In the genomic region with DNA sequence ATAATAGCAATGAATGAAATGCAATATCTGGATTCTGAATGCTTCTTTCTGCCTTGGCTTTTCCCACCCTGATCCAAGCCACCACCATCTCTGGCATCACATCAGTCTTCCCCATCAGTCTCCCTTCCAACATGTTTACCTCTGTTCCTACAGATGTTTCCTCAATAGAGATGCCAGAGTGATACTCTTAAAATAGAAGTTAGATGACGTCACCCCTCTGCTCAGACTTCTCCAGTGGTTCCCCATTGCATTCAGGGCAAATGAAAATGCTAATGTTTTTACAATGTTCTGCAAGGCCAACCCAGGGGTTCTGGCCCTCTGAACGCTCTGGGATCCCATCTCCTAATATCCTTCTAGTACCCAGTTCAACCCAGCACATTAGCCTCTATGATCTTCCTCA, we compare ENCODE assay signal across 17 cellular contexts.
DNase-seq lines count a peak whose midpoint lies in the region; ATAC-seq, FAIRE-seq and TF ChIP-seq lines count a peak whose summit lies in the region.
"Had no signal": no experiment of that assay in that cellular context is flagged by ENCODE, and none has a peak within 500 bp of the region (broad histone marks: within the 10 kb centered on the region; RNA-seq: fewer than 3 reads in every experiment).

No MANE protein-coding gene starts in this region.

- H3K27me3 Mint-ChIP-seq in endodermal cell (ENCODE audit: insufficient read depth), result peaks cover 2% of the 10 kb centered on the region
- H3K27me3 Mint-ChIP-seq: CD8-positive, alpha-beta memory T cell had no signal

- TF ChIP-seq CTCF in HepG2 (CRISPR knock-in tag; IDR thresholded peaks at IDR 0.05) (no peak), right lobe of liver (IDR thresholded peaks at IDR 0.05) (no peak), IMR-90 (conservative IDR thresholded peaks at IDR 0.05; ENCODE audit: low read depth, low read length) (no peak), endodermal cell (conservative IDR thresholded peaks at IDR 0.05) (no peak), vagina (IDR thresholded peaks at IDR 0.05) (no peak)

- H3K9me3 ChIP-seq in HepG2 (ENCODE audit: low read length), result no peaks in the 10 kb centered on the region
- no peaks in the 10 kb centered on the region for H3K9me3 ChIP-seq in right lobe of liver
- no peaks in the 10 kb centered on the region for H3K9me3 ChIP-seq in IMR-90 (ENCODE audit: control insufficient read depth, insufficient read depth, low read length)
- H3K9me3 ChIP-seq in endodermal cell (ENCODE audit: control insufficient read depth, low read length), result peaks cover 6% of the 10 kb centered on the region
- H3K9me3 ChIP-seq in neuronal stem cell (replicated peaks in 1 of 2; ENCODE audit: control insufficient read depth in 2 of 2, insufficient read depth in 1 of 2, low read depth in 1 of 2, low read length in 2 of 2), result peaks cover 0 to 2% of the 10 kb centered on the region in 2 donors
- no peaks in the 10 kb centered on the region for H3K9me3 ChIP-seq in vagina
- H3K9me3 ChIP-seq: Caco-2 had no signal

- no peak for FAIRE-seq in HepG2 (lab: Jason Lieb, UNC)
- FAIRE-seq: H54 had no signal

- no peak overlapping the region for H2BK12ac ChIP-seq in neuronal stem cell (ENCODE audit: low read length)

- H2BK5ac ChIP-seq in IMR-90 (ENCODE audit: low read depth, low read length, poor library complexity, severe bottlenecking) (no peak overlapping the region), neuronal stem cell (ENCODE audit: low read length) (no peak overlapping the region)

- no peak overlapping the region for H2BK20ac ChIP-seq in IMR-90 (ENCODE audit: low read depth, low read length)

- intact Hi-C loops in HepG2 (cut with micrococcal nuclease; ENCODE audit: unreplicated experiment) (no loop called here), right lobe of liver (cut with DNase I) (no loop called here), IMR-90 (cut with micrococcal nuclease) (no loop called here), vagina (cut with DNase I) (no loop called here)

- H3K27me3 ChIP-seq in HepG2 (ENCODE audit: control insufficient read depth in 1 of 2, insufficient read depth in 2 of 2, low read length in 2 of 2) (no peaks in the 10 kb centered on the region), right lobe of liver (no peaks in the 10 kb centered on the region), IMR-90 (ENCODE audit: control insufficient read depth, insufficient read depth, low read length) (no peaks in the 10 kb centered on the region), endodermal cell (ENCODE audit: control insufficient read depth, insufficient read depth, low read length, poor library complexity, severe bottlenecking) (no peaks in the 10 kb centered on the region), neuronal stem cell (ENCODE audit: control insufficient read depth in 3 of 3, insufficient read depth in 3 of 3, low read depth in 1 of 3, low read length in 3 of 3) (no peaks in the 10 kb centered on the region), vagina (no peaks in the 10 kb centered on the region)

- H4K91ac ChIP-seq in IMR-90 (ENCODE audit: insufficient read depth, low read depth, low read length) (no peak overlapping the region), neuronal stem cell (ENCODE audit: low read depth, low read length, poor library complexity) (no peak overlapping the region)

- H3K36me3 ChIP-seq in HepG2 (replicated peaks in 1 of 2; ENCODE audit: control insufficient read depth in 1 of 2, insufficient read depth in 2 of 2, low read length in 2 of 2) (no peaks in the 10 kb centered on the region), right lobe of liver (no peaks in the 10 kb centered on the region), IMR-90 (ENCODE audit: control insufficient read depth, insufficient read depth, low read length) (no peaks in the 10 kb centered on the region), endodermal cell (ENCODE audit: control insufficient read depth, insufficient read depth, low read length) (no peaks in the 10 kb centered on the region), neuronal stem cell (replicated peaks in 1 of 2; ENCODE audit: control insufficient read depth in 2 of 2, insufficient read depth in 2 of 2, low read length in 2 of 2) (no peaks in the 10 kb centered on the region), vagina (no peaks in the 10 kb centered on the region)

- TF ChIP-seq EP300 in HepG2 (IDR thresholded peaks at IDR 0.05; ENCODE audit: low read depth in 2 of 2, low read length in 2 of 2) (no peak), HepG2 (CRISPR knock-in tag; IDR thresholded peaks at IDR 0.05; ENCODE audit: borderline replicate concordance) (no peak)

- POLR2A ChIA-PET in HepG2 (lab: Yijun Ruan, JAX), result no interaction called here
- POLR2A ChIA-PET in IMR-90 (lab: Charles Lee; ENCODE audit: unreplicated experiment), result no interaction called here

- H4K8ac ChIP-seq in IMR-90 (ENCODE audit: low read depth in 2 of 2, low read length in 2 of 2) (no peak overlapping the region), neuronal stem cell (ENCODE audit: low read depth, low read length) (no peak overlapping the region)

- no peak overlapping the region for H4K5ac ChIP-seq in IMR-90 (ENCODE audit: low read depth, low read length)

- peaks cover 8% of the 10 kb centered on the region for H3K4me1 Mint-ChIP-seq in endodermal cell
- H3K4me1 Mint-ChIP-seq: CD8-positive, alpha-beta memory T cell had no signal

- in situ Hi-C loops in HepG2 (cut with HindIII; ENCODE audit: extremely low pct_ligation_motif_present, low pct_unique_long_range_greater_than_20kb) (no loop called here), IMR-90 (cut with MboI; ENCODE audit: low sequenced_read_pairs) (no loop called here)

- H3K56ac ChIP-seq in IMR-90 (ENCODE audit: extremely low read depth, insufficient read depth, low read length), result no peak overlapping the region

- H3K4me3 ChIP-seq in HepG2 (replicated peaks in 1 of 3; ENCODE audit: insufficient read depth in 1 of 3, low read depth in 2 of 3, low read length in 3 of 3), result no peak overlapping the region
- no peak overlapping the region for H3K4me3 ChIP-seq in right lobe of liver
- H3K4me3 ChIP-seq in IMR-90 (ENCODE audit: insufficient read depth, low read depth, low read length), result no peak overlapping the region
- H3K4me3 ChIP-seq in endodermal cell (ENCODE audit: low read length), result no peak overlapping the region
- no peak overlapping the region for H3K4me3 ChIP-seq in neuronal stem cell (ENCODE audit: low read length in 2 of 2)
- H3K4me3 ChIP-seq in vagina, result no peak overlapping the region

- no peaks in the 10 kb centered on the region for H4K20me1 ChIP-seq in HepG2 (ENCODE audit: insufficient read depth, low read length)
- H4K20me1 ChIP-seq in IMR-90 (ENCODE audit: insufficient read depth, low read length), result no peaks in the 10 kb centered on the region

- no peak overlapping the region for H2AK9ac ChIP-seq in IMR-90 (replicated peaks; ENCODE audit: low read depth, low read length, poor library complexity)

- H3K79me1 ChIP-seq in IMR-90 (ENCODE audit: low read depth in 1 of 2, low read length in 2 of 2) (no peaks in the 10 kb centered on the region), neuronal stem cell (ENCODE audit: low read depth, low read length) (no peaks in the 10 kb centered on the region)

- no peaks in the 10 kb centered on the region for H3K9me3 Mint-ChIP-seq in endodermal cell

- no peak overlapping the region for H3K4me2 ChIP-seq in HepG2 (ENCODE audit: low read depth, low read length)
- H3K4me2 ChIP-seq in IMR-90 (ENCODE audit: low read depth, low read length), result no peak overlapping the region
- H3K4me2 ChIP-seq in neuronal stem cell (ENCODE audit: insufficient read depth, low read length, poor library complexity, severe bottlenecking), result no peak overlapping the region

- no peak overlapping the region for H3K4ac ChIP-seq in IMR-90 (ENCODE audit: low read depth, low read length)
- no peak overlapping the region for H3K4ac ChIP-seq in neuronal stem cell (ENCODE audit: low read length)

- CTCF ChIA-PET in HepG2 (lab: Yijun Ruan, JAX; ENCODE audit: low intra/inter-chr PET ratio, low total read pairs), result no interaction called here
- CTCF ChIA-PET in IMR-90 (lab: Yijun Ruan, JAX), result no interaction called here

- no TSS peak for BruUV-seq in HepG2 (replicated peaks; lab: Mats Ljungman, UMichigan)
- no TSS peak for BruUV-seq in IMR-90 (replicated peaks; lab: Mats Ljungman, UMichigan)

- no peaks in the 10 kb centered on the region for H3K4me1 ChIP-seq in HepG2 (ENCODE audit: insufficient read depth, low read length)
- no peaks in the 10 kb centered on the region for H3K4me1 ChIP-seq in right lobe of liver
- no peaks in the 10 kb centered on the region for H3K4me1 ChIP-seq in IMR-90 (ENCODE audit: control insufficient read depth, insufficient read depth, low read length)
- H3K4me1 ChIP-seq in endodermal cell (ENCODE audit: control insufficient read depth, insufficient read depth, low read length), result no peaks in the 10 kb centered on the region
- peaks cover 0 to 2% of the 10 kb centered on the region in 2 donors for H3K4me1 ChIP-seq in neuronal stem cell (ENCODE audit: control insufficient read depth in 2 of 2, insufficient read depth in 1 of 2, low read depth in 1 of 2, low read length in 2 of 2)
- H3K4me1 ChIP-seq in vagina, result no peaks in the 10 kb centered on the region
- H3K4me1 ChIP-seq: Caco-2 had no signal

- no peaks in the 10 kb centered on the region for H3K79me2 ChIP-seq in HepG2 (ENCODE audit: insufficient read depth, low read length)

- TF ChIP-seq POLR2A in HepG2 (IDR thresholded peaks at IDR 0.05; ENCODE audit: insufficient read depth in 1 of 2, low read depth in 2 of 2, low read length in 2 of 2) (no peak), right lobe of liver (IDR thresholded peaks at IDR 0.05) (no peak), IMR-90 (IDR thresholded peaks at IDR 0.05; ENCODE audit: low read depth, low read length) (no peak), vagina (IDR thresholded peaks at IDR 0.05) (no peak)

- DNase-seq in HepG2 (ENCODE audit: low spot score), result no peak
- no peak for DNase-seq in right lobe of liver
- peak; percentile 2 for DNase-seq in IMR-90
- DNase-seq in endodermal cell, result peak; percentile 18
- no peak for DNase-seq in neuronal stem cell (ENCODE audit: low spot score)
- no peak for DNase-seq in vagina (ENCODE audit: extremely low spot score in 2 of 2)
- DNase-seq in ecto neural progenitor cell (ENCODE audit: low spot score), result no peak
- DNase-seq: 8988T; ACHN; Caco-2; CD8-positive, alpha-beta memory T cell; KG1 had no signal

- H3K36me3 Mint-ChIP-seq in endodermal cell (ENCODE audit: low read depth), result no peaks in the 10 kb centered on the region
- H3K36me3 Mint-ChIP-seq: CD14-positive monocyte; CD8-positive, alpha-beta memory T cell had no signal

- no peaks in the 10 kb centered on the region for H3K9me1 ChIP-seq in IMR-90 (ENCODE audit: insufficient read depth, low read length)

- no peak overlapping the region for H2BK120ac ChIP-seq in IMR-90 (ENCODE audit: low read depth, low read length)
- no peak overlapping the region for H2BK120ac ChIP-seq in neuronal stem cell (ENCODE audit: low read depth, low read length)

- no peak for ATAC-seq in HepG2
- no peak for ATAC-seq in right lobe of liver
- no peak for ATAC-seq in IMR-90 (ENCODE audit: low read depth)
- no peak for ATAC-seq in HG03378 (IDR thresholded peaks at IDR 0.05; ENCODE audit: unreplicated experiment)

- H2AK5ac ChIP-seq in IMR-90 (ENCODE audit: low read depth, low read length) (no peak overlapping the region), neuronal stem cell (ENCODE audit: low read depth, low read length) (no peak overlapping the region)

- H3K4me3 Mint-ChIP-seq in endodermal cell, result no peak overlapping the region
- H3K4me3 Mint-ChIP-seq: B cell; CD14-positive monocyte; CD8-positive, alpha-beta memory T cell had no signal

- H3K18ac ChIP-seq in IMR-90 (ENCODE audit: low read depth, low read length), result no peak overlapping the region
- peak overlapping the region; percentile 15 for H3K18ac ChIP-seq in neuronal stem cell (ENCODE audit: low read length)

- no peak for TF ChIP-seq RAD21 in HepG2 (CRISPR knock-in tag; IDR thresholded peaks at IDR 0.05)
- no peak for TF ChIP-seq RAD21 in IMR-90 (IDR thresholded peaks at IDR 0.05; ENCODE audit: low read length)

- dilution Hi-C loops in IMR-90 (cut with HindIII; ENCODE audit: low sequenced_read_pairs, unreplicated experiment), result no loop called here

- H3K14ac ChIP-seq in IMR-90 (replicated peaks; ENCODE audit: low read depth, low read length), result no peak overlapping the region
- H3K14ac ChIP-seq in neuronal stem cell (ENCODE audit: low read length), result no peak overlapping the region

- H3K9ac ChIP-seq in HepG2 (ENCODE audit: insufficient read depth, low read depth, low read length) (no peak overlapping the region), IMR-90 (ENCODE audit: low read depth, low read length) (no peak overlapping the region), endodermal cell (ENCODE audit: extremely low read depth, low read length, poor library complexity, severe bottlenecking) (no peak overlapping the region), neuronal stem cell (ENCODE audit: low read depth, low read length, poor library complexity) (no peak overlapping the region)

- 0% methylated on average over 2 of the region's 2 CpGs for WGBS in HepG2 (ENCODE audit: low lambda C conversion rate)
- 13% methylated on average over 2 of the region's 2 CpGs for WGBS in right lobe of liver (ENCODE audit: insufficient coverage, low coverage, low lambda C conversion rate, missing lambda C conversion rate)
- 67% methylated on average over 1 of the region's 2 CpGs; no CpG with 5 or more reads in 1 of the 2 experiments for WGBS in IMR-90 (ENCODE audit: extremely low coverage in 2 of 2, insufficient read length in 1 of 2), 2 experiments
- WGBS in endodermal cell (ENCODE audit: insufficient coverage in 1 of 2, insufficient read length in 1 of 2), 2 experiments, result 83 to 91% methylated on average over 1 to 2 of the region's 2 CpGs
- no CpG with 5 or more reads among the region's 2 CpGs for WGBS in neuronal stem cell (ENCODE audit: extremely low coverage in 2 of 2, insufficient read length in 2 of 2, insufficient replicate concordance in 1 of 2), 2 donors

- H2AFZ ChIP-seq in HepG2 (ENCODE audit: low read length) (no peak overlapping the region), IMR-90 (replicated peaks; ENCODE audit: low read length, poor library complexity) (no peak overlapping the region), neuronal stem cell (ENCODE audit: low read length) (no peak overlapping the region)

- no peak overlapping the region for H3K27ac Mint-ChIP-seq in endodermal cell
- H3K27ac Mint-ChIP-seq: B cell; CD8-positive, alpha-beta memory T cell had no signal

- H3K23ac ChIP-seq in IMR-90 (ENCODE audit: low read depth, low read length) (no peak overlapping the region), neuronal stem cell (ENCODE audit: low read depth, low read length, poor library complexity) (no peak overlapping the region)

- H2BK15ac ChIP-seq in IMR-90 (ENCODE audit: low read depth, low read length) (no peak overlapping the region), neuronal stem cell (ENCODE audit: low read length) (no peak overlapping the region)

- H3K27ac ChIP-seq in HepG2 (ENCODE audit: extremely low read length, insufficient read depth, low read length) (no peak overlapping the region), right lobe of liver (no peak overlapping the region), IMR-90 (ENCODE audit: insufficient read depth, low read length) (no peak overlapping the region), endodermal cell (ENCODE audit: low read depth, low read length) (no peak overlapping the region), neuronal stem cell (replicated peaks; ENCODE audit: low read length) (no peak overlapping the region), vagina (no peak overlapping the region)
- H3K27ac ChIP-seq: HL-60 had no signal

Comparison
In these comparisons a context has a peak if more than half of its experiments do, and no peak if none do; other contexts are left out.
1. DNase-seq: peak in IMR-90 (single experiment) and endodermal cell (single experiment); none in HepG2 (single experiment), right lobe of liver (0 of 3), neuronal stem cell (single experiment), vagina (0 of 2) and ecto neural progenitor cell (single experiment).